In the genomic region with DNA sequence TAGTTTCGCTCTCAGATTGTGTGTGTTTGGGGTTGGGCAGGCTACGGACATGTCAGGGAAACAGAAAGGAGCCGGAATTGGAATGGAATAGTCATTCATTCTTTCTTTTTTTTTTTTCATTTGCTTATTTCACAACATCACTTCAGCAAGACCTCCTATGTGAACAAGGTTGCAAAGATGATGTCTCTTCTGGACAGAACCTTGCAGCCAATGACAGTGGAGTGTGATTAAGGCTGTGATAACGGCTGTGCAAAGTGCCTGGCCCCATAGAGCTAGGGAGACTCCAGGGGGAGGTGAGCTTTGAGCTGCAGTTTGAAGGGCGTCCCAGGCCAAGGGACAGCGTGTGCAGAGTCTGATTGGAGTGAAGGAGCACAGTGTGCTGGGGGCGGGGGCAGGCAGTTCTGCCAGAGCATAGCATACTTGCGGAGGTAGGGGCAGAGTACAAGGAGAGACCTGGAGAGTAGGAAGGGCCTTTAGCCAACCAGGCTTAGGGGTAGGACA, we compare ENCODE assay signal across 1 cellular context.
TF ChIP-seq lines count a peak whose summit lies in the region.

No MANE protein-coding gene starts in this region.

TF ChIP-seq in HepG2, 621 proteins besides CTCF, POLR2A, EP300 and RAD21 (continued from another document and continues in another):
- no peak for TF ChIP-seq NAIF1 (CRISPR knock-in tag; IDR thresholded peaks at IDR 0.05; ENCODE audit: borderline replicate concordance)
- TF ChIP-seq ZNF782 (CRISPR knock-in tag; IDR thresholded peaks at IDR 0.05; ENCODE audit: borderline replicate concordance), result no peak
- no peak for TF ChIP-seq MBD4 (IDR thresholded peaks at IDR 0.05; ENCODE audit: borderline replicate concordance, low read length)
- no peak for TF ChIP-seq ZNF354B (CRISPR knock-in tag; IDR thresholded peaks at IDR 0.05)
- TF ChIP-seq IRF2 (CRISPR knock-in tag; IDR thresholded peaks at IDR 0.05), result 0 out of 2 replicates have a peak, but pooled peaks have one; percentile 19
- 0 out of 2 replicates have a peak, but pooled peaks have one; percentile 48 for TF ChIP-seq ZNF788 (CRISPR knock-in tag; IDR thresholded peaks at IDR 0.05; ENCODE audit: borderline replicate concordance)
- no peak for TF ChIP-seq ZNF7 (CRISPR knock-in tag; IDR thresholded peaks at IDR 0.05)
- no peak for TF ChIP-seq NR3C1 (CRISPR knock-in tag; IDR thresholded peaks at IDR 0.05)
- TF ChIP-seq ZNF143 (CRISPR knock-in tag; IDR thresholded peaks at IDR 0.05), result no peak
- no peak for TF ChIP-seq THYN1 (CRISPR knock-in tag; IDR thresholded peaks at IDR 0.05; ENCODE audit: borderline replicate concordance, low read depth)
- TF ChIP-seq, protein P1, sequence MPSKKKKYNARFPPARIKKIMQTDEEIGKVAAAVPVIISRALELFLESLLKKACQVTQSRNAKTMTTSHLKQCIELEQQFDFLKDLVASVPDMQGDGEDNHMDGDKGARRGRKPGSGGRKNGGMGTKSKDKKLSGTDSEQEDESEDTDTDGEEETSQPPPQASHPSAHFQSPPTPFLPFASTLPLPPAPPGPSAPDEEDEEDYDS (CRISPR knock-in tag; IDR thresholded peaks at IDR 0.05), result 0 out of 2 replicates have a peak, but pooled peaks have one; percentile 51
- TF ChIP-seq NR2F1 (CRISPR knock-in tag; IDR thresholded peaks at IDR 0.05), result no peak
- no peak for TF ChIP-seq PHB2 (IDR thresholded peaks at IDR 0.05; ENCODE audit: partially characterized antibody)
- no peak; the same call in 1 of the 2 replicates for TF ChIP-seq KDM5B (CRISPR knock-in tag; IDR thresholded peaks at IDR 0.05; ENCODE audit: borderline replicate concordance)
- peak; percentile 78 for TF ChIP-seq ZMYM2 (CRISPR knock-in tag; IDR thresholded peaks at IDR 0.05)
- peak; percentile 15; the same call in 1 of the 2 replicates for TF ChIP-seq GABPB1 (CRISPR knock-in tag; IDR thresholded peaks at IDR 0.05)
- TF ChIP-seq, protein P2, sequence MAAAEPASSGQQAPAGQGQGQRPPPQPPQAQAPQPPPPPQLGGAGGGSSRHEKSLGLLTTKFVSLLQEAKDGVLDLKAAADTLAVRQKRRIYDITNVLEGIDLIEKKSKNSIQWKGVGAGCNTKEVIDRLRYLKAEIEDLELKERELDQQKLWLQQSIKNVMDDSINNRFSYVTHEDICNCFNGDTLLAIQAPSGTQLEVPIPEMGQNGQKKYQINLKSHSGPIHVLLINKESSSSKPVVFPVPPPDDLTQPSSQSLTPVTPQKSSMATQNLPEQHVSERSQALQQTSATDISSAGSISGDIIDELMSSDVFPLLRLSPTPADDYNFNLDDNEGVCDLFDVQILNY (CRISPR knock-in tag; conservative IDR thresholded peaks at IDR 0.05), result no peak
- no peak for TF ChIP-seq ZNF550 (CRISPR knock-in tag; IDR thresholded peaks at IDR 0.05; ENCODE audit: borderline replicate concordance)
- TF ChIP-seq, protein P3, sequence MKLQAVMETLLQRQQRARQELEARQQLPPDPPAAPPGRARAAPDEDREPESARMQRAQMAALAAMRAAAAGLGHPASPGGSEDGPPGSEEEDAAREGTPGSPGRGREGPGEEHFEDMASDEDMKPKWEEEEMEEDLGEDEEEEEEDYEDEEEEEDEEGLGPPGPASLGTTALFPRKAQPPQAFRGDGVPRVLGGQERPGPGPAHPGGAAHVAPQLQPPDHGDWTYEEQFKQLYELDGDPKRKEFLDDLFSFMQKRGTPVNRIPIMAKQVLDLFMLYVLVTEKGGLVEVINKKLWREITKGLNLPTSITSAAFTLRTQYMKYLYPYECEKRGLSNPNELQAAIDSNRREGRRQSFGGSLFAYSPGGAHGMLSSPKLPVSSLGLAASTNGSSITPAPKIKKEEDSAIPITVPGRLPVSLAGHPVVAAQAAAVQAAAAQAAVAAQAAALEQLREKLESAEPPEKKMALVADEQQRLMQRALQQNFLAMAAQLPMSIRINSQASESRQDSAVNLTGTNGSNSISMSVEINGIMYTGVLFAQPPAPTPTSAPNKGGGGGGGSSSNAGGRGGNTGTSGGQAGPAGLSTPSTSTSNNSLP (IDR thresholded peaks at IDR 0.05; ENCODE audit: low read depth, low read length), result peak; percentile 78; the same call in 1 of the 2 replicates
- TF ChIP-seq, protein P4, sequence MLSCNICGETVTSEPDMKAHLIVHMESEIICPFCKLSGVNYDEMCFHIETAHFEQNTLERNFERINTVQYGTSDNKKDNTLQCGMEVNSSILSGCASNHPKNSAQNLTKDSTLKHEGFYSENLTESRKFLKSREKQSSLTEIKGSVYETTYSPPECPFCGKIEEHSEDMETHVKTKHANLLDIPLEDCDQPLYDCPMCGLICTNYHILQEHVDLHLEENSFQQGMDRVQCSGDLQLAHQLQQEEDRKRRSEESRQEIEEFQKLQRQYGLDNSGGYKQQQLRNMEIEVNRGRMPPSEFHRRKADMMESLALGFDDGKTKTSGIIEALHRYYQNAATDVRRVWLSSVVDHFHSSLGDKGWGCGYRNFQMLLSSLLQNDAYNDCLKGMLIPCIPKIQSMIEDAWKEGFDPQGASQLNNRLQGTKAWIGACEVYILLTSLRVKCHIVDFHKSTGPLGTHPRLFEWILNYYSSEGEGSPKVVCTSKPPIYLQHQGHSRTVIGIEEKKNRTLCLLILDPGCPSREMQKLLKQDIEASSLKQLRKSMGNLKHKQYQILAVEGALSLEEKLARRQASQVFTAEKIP (CRISPR knock-in tag; IDR thresholded peaks at IDR 0.05; ENCODE audit: borderline replicate concordance), result no peak
- TF ChIP-seq NFKB2 (CRISPR knock-in tag; IDR thresholded peaks at IDR 0.05; ENCODE audit: borderline replicate concordance), result peak; percentile 70; the same call in 1 of the 2 replicates
- TF ChIP-seq, protein P5, sequence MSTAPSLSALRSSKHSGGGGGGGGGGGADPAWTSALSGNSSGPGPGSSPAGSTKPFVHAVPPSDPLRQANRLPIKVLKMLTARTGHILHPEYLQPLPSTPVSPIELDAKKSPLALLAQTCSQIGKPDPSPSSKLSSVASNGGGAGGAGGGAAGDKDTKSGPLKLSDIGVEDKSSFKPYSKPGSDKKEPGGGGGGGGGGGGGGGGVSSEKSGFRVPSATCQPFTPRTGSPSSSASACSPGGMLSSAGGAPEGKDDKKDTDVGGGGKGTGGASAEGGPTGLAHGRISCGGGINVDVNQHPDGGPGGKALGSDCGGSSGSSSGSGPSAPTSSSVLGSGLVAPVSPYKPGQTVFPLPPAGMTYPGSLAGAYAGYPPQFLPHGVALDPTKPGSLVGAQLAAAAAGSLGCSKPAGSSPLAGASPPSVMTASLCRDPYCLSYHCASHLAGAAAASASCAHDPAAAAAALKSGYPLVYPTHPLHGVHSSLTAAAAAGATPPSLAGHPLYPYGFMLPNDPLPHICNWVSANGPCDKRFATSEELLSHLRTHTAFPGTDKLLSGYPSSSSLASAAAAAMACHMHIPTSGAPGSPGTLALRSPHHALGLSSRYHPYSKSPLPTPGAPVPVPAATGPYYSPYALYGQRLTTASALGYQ (CRISPR knock-in tag; IDR thresholded peaks at IDR 0.05), result no peak
- TF ChIP-seq HNF4A (CRISPR knock-in tag; IDR thresholded peaks at IDR 0.05), result peak; percentile 99
- no peak for TF ChIP-seq ZNF615 (CRISPR knock-in tag; IDR thresholded peaks at IDR 0.05; ENCODE audit: borderline replicate concordance)
- no peak for TF ChIP-seq PAF1 (CRISPR knock-in tag; IDR thresholded peaks at IDR 0.05)
- peak; percentile 73; the same call in 1 of the 2 replicates for TF ChIP-seq BORCS8-MEF2B (CRISPR knock-in tag; IDR thresholded peaks at IDR 0.05)
- TF ChIP-seq GLI4 (CRISPR knock-in tag; IDR thresholded peaks at IDR 0.05; ENCODE audit: borderline replicate concordance), result peak; percentile 44; the same call in 1 of the 2 replicates
- TF ChIP-seq CBX2 (IDR thresholded peaks at IDR 0.05; ENCODE audit: low read depth, low read length), result no peak
- TF ChIP-seq CBX2 (CRISPR knock-in tag; IDR thresholded peaks at IDR 0.05; ENCODE audit: low read depth), result no peak
- TF ChIP-seq SOX6 (IDR thresholded peaks at IDR 0.05), result no peak
- peak; percentile 87 for TF ChIP-seq SOX6 (CRISPR knock-in tag; IDR thresholded peaks at IDR 0.05)
- TF ChIP-seq HNRNPUL1 (IDR thresholded peaks at IDR 0.05; ENCODE audit: low read depth, low read length), result no peak
- TF ChIP-seq HDAC6 (IDR thresholded peaks at IDR 0.05; ENCODE audit: low read depth, low read length), result no peak
- TF ChIP-seq ISX (CRISPR knock-in tag; conservative IDR thresholded peaks at IDR 0.05), result no peak
- TF ChIP-seq, protein P6, sequence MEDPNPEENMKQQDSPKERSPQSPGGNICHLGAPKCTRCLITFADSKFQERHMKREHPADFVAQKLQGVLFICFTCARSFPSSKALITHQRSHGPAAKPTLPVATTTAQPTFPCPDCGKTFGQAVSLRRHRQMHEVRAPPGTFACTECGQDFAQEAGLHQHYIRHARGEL (CRISPR knock-in tag; IDR thresholded peaks at IDR 0.05), result no peak
- no peak for TF ChIP-seq YY1 (IDR thresholded peaks at IDR 0.05; ENCODE audit: insufficient read depth, insufficient replicate concordance, low read depth, low read length)
- TF ChIP-seq RELA (CRISPR knock-in tag; IDR thresholded peaks at IDR 0.05), result no peak
- TF ChIP-seq PRPF4 (IDR thresholded peaks at IDR 0.05; ENCODE audit: low read depth, low read length, poor library complexity, severe bottlenecking), result no peak
- TF ChIP-seq, protein P7, sequence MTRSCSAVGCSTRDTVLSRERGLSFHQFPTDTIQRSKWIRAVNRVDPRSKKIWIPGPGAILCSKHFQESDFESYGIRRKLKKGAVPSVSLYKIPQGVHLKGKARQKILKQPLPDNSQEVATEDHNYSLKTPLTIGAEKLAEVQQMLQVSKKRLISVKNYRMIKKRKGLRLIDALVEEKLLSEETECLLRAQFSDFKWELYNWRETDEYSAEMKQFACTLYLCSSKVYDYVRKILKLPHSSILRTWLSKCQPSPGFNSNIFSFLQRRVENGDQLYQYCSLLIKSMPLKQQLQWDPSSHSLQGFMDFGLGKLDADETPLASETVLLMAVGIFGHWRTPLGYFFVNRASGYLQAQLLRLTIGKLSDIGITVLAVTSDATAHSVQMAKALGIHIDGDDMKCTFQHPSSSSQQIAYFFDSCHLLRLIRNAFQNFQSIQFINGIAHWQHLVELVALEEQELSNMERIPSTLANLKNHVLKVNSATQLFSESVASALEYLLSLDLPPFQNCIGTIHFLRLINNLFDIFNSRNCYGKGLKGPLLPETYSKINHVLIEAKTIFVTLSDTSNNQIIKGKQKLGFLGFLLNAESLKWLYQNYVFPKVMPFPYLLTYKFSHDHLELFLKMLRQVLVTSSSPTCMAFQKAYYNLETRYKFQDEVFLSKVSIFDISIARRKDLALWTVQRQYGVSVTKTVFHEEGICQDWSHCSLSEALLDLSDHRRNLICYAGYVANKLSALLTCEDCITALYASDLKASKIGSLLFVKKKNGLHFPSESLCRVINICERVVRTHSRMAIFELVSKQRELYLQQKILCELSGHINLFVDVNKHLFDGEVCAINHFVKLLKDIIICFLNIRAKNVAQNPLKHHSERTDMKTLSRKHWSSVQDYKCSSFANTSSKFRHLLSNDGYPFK (CRISPR knock-in tag; IDR thresholded peaks at IDR 0.05; ENCODE audit: borderline replicate concordance), result no peak; the same call in 1 of the 2 replicates
- TF ChIP-seq SIX1 (CRISPR knock-in tag; IDR thresholded peaks at IDR 0.05; ENCODE audit: borderline replicate concordance), result no peak
- TF ChIP-seq ZNF33B (CRISPR knock-in tag; IDR thresholded peaks at IDR 0.05), result no peak
- TF ChIP-seq ZMYM3 (CRISPR knock-in tag; IDR thresholded peaks at IDR 0.05), result 0 out of 2 replicates have a peak, but pooled peaks have one; percentile 40
- TF ChIP-seq ZNF160 (CRISPR knock-in tag; IDR thresholded peaks at IDR 0.05), result 0 out of 2 replicates have a peak, but pooled peaks have one; percentile 4
- TF ChIP-seq ZNF841 (CRISPR knock-in tag; IDR thresholded peaks at IDR 0.05; ENCODE audit: borderline replicate concordance), result no peak
- TF ChIP-seq ETV6 (CRISPR knock-in tag; conservative IDR thresholded peaks at IDR 0.05), result no peak
- no peak for TF ChIP-seq NKX3-1 (CRISPR knock-in tag; IDR thresholded peaks at IDR 0.05)
- TF ChIP-seq PRMT3 (CRISPR knock-in tag; IDR thresholded peaks at IDR 0.05; ENCODE audit: borderline replicate concordance, low read depth), result no peak
- TF ChIP-seq, protein P8, sequence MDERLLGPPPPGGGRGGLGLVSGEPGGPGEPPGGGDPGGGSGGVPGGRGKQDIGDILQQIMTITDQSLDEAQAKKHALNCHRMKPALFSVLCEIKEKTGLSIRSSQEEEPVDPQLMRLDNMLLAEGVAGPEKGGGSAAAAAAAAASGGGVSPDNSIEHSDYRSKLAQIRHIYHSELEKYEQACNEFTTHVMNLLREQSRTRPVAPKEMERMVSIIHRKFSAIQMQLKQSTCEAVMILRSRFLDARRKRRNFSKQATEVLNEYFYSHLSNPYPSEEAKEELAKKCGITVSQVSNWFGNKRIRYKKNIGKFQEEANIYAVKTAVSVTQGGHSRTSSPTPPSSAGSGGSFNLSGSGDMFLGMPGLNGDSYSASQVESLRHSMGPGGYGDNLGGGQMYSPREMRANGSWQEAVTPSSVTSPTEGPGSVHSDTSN (CRISPR knock-in tag; IDR thresholded peaks at IDR 0.05), result no peak
- no peak for TF ChIP-seq ZNF792 (CRISPR knock-in tag; IDR thresholded peaks at IDR 0.05)
- peak; percentile 94 for TF ChIP-seq MTA1 (CRISPR knock-in tag; IDR thresholded peaks at IDR 0.05; ENCODE audit: borderline replicate concordance)
- TF ChIP-seq CCDC6 (CRISPR knock-in tag; IDR thresholded peaks at IDR 0.05), result no peak
- TF ChIP-seq ZNF605 (CRISPR knock-in tag; IDR thresholded peaks at IDR 0.05), result peak; percentile 27; the same call in 1 of the 2 replicates
- TF ChIP-seq ZNF234 (CRISPR knock-in tag; conservative IDR thresholded peaks at IDR 0.05), result no peak
- no peak for TF ChIP-seq PHF8 (CRISPR knock-in tag; IDR thresholded peaks at IDR 0.05)
- TF ChIP-seq, protein P9, sequence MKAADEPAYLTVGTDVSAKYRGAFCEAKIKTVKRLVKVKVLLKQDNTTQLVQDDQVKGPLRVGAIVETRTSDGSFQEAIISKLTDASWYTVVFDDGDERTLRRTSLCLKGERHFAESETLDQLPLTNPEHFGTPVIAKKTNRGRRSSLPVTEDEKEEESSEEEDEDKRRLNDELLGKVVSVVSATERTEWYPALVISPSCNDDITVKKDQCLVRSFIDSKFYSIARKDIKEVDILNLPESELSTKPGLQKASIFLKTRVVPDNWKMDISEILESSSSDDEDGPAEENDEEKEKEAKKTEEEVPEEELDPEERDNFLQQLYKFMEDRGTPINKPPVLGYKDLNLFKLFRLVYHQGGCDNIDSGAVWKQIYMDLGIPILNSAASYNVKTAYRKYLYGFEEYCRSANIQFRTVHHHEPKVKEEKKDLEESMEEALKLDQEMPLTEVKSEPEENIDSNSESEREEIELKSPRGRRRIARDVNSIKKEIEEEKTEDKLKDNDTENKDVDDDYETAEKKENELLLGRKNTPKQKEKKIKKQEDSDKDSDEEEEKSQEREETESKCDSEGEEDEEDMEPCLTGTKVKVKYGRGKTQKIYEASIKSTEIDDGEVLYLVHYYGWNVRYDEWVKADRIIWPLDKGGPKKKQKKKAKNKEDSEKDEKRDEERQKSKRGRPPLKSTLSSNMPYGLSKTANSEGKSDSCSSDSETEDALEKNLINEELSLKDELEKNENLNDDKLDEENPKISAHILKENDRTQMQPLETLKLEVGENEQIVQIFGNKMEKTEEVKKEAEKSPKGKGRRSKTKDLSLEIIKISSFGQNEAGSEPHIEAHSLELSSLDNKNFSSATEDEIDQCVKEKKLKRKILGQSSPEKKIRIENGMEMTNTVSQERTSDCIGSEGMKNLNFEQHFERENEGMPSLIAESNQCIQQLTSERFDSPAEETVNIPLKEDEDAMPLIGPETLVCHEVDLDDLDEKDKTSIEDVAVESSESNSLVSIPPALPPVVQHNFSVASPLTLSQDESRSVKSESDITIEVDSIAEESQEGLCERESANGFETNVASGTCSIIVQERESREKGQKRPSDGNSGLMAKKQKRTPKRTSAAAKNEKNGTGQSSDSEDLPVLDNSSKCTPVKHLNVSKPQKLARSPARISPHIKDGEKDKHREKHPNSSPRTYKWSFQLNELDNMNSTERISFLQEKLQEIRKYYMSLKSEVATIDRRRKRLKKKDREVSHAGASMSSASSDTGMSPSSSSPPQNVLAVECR (CRISPR knock-in tag; IDR thresholded peaks at IDR 0.05; ENCODE audit: borderline replicate concordance), result peak; percentile 75; the same call in 1 of the 2 replicates
- no peak for TF ChIP-seq ZMAT3 (CRISPR knock-in tag; conservative IDR thresholded peaks at IDR 0.05)
